ENCODE assay signal across 9 cellular contexts in the genomic region with DNA sequence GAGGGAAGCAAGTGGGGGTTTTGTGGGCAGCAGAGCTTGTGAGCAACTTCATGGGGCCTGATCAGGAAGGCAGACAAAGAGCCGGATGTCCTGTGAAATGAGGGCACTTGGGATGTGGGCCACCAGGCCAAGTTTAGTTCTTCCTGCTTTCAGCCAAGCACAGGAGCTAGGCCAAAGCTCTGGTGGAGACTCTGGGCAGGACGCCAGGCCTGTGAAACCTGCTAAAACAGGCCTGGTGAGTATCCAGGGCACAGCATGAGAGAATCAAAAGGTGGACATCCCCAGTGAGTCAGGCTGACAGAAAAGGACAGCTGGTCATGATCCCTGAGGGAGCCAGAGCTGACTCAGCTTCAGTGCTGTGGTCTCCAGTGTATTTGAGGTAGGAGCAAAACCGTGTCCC.
A peak's percentile ranks its signal among the peaks of the same experiment; 100 is the strongest.
DNase-seq lines count a peak whose midpoint lies in the region; ATAC-seq, FAIRE-seq and TF ChIP-seq lines count a peak whose summit lies in the region.
"Had no signal": no experiment of that assay in that cellular context is flagged by ENCODE, and none has a peak within 500 bp of the region (broad histone marks: within the 10 kb centered on the region; RNA-seq: fewer than 3 reads in every experiment).

No MANE protein-coding gene starts in this region.

- FAIRE-seq in bronchial epithelial cell (lab: Jason Lieb, UNC): no peak
- FAIRE-seq in GM12891 (lab: Jason Lieb, UNC): no peak

- DNase-seq in DMS 273 (lab: John Stamatoyannopoulos, UW; ENCODE audit: unreplicated experiment): peak; percentile 7
- DNase-seq in DMS 273 treated with DMSO at 0.1 percent for 48 hours (lab: John Stamatoyannopoulos, UW): no peak
- peak; percentile 96 for DNase-seq in bronchial epithelial cell (ENCODE audit: low read depth)
- peak; percentile 100 for DNase-seq in kidney tubule cell (ENCODE audit: low spot score)
- DNase-seq in upper lobe of left lung: peak in 1 of 2 donors; percentile 58
- DNase-seq in activated CD4-positive, CD25-positive, alpha-beta regulatory T cell treated with anti-CD3 and anti-CD28 coated beads, Interleukin-2, amount 50 U/mL, for 72 hours: no peak
- DNase-seq in GM12891 (ENCODE audit: insufficient read length, low spot score): no peak
- no peak for DNase-seq in superior temporal gyrus (ENCODE audit: extremely low spot score)
- DNase-seq: 8988T had no signal

- no peak overlapping the region for H3K4me3 ChIP-seq in bronchial epithelial cell (ENCODE audit: low read depth, low read length)
- no peak overlapping the region for H3K4me3 ChIP-seq in upper lobe of left lung

- H3K27me3 ChIP-seq in bronchial epithelial cell (ENCODE audit: control insufficient read depth, insufficient read depth, low read length): no peaks in the 10 kb centered on the region
- no peaks in the 10 kb centered on the region for H3K27me3 ChIP-seq in upper lobe of left lung

- no peak for TF ChIP-seq POLR2A in upper lobe of left lung (IDR thresholded peaks at IDR 0.05)
- TF ChIP-seq POLR2A in GM12891 (IDR thresholded peaks at IDR 0.05; ENCODE audit: low read depth, low read length): no peak

- no peaks in the 10 kb centered on the region for H3K36me3 ChIP-seq in bronchial epithelial cell (ENCODE audit: control insufficient read depth, insufficient read depth, low read length)
- no peaks in the 10 kb centered on the region for H3K36me3 ChIP-seq in upper lobe of left lung

- TF ChIP-seq EP300 in upper lobe of left lung (IDR thresholded peaks at IDR 0.05): no peak

- H3K4me1 ChIP-seq in upper lobe of left lung: peaks cover 0 to 12% (median 4%) of the 10 kb centered on the region in 4 donors

- peak; percentile 39 to 76 for ATAC-seq in upper lobe of left lung (ENCODE audit: low FRiP score in 2 of 2)

- WGBS in upper lobe of left lung, 2 donors: 58 to 60% methylated on average over 3 of the region's 3 CpGs

- no peak for TF ChIP-seq CTCF in bronchial epithelial cell (IDR thresholded peaks at IDR 0.05; ENCODE audit: insufficient read depth, low read length, severe bottlenecking)
- TF ChIP-seq CTCF in upper lobe of left lung (IDR thresholded peaks at IDR 0.05): no peak

- peaks cover 0 to 3% (median 0%) of the 10 kb centered on the region in 4 donors for H3K9me3 ChIP-seq in upper lobe of left lung

- H3K27ac ChIP-seq in upper lobe of left lung: peak overlapping the region; percentile 30 to 80 (median 62)

TF ChIP-seq in GM12891, 5 proteins besides CTCF, POLR2A, EP300 and RAD21:
- TF ChIP-seq TAF1 (IDR thresholded peaks at IDR 0.05; ENCODE audit: low read depth, low read length) (no peak), SPI1 (IDR thresholded peaks at IDR 0.05; ENCODE audit: low read depth, low read length) (no peak), PAX5 (IDR thresholded peaks at IDR 0.05; ENCODE audit: insufficient read depth, low read length, severe bottlenecking) (no peak), POU2F2 (IDR thresholded peaks at IDR 0.05; ENCODE audit: low read depth, low read length) (no peak), POLR2AphosphoS5 (IDR thresholded peaks at IDR 0.05; ENCODE audit: low read depth, low read length) (no peak)

Comparison
In these comparisons a context has a peak if more than half of its experiments do, and no peak if none do; other contexts are left out.
1. DNase-seq: peak in DMS 273 (single experiment), bronchial epithelial cell (single experiment) and kidney tubule cell (single experiment); none in DMS 273 treated with DMSO at 0.1 percent for 48 hours (single experiment), activated CD4-positive, CD25-positive, alpha-beta regulatory T cell treated with anti-CD3 and anti-CD28 coated beads, Interleukin-2, amount 50 U/mL, for 72 hours (single experiment), GM12891 (single experiment) and superior temporal gyrus (single experiment).